22 cellular contexts compared by ENCODE assay signal in genomic region chr1:38261574-38261973, GRCh38.
"Had no signal": no experiment of that assay in that cellular context is flagged by ENCODE, and none has a peak within 500 bp of the region (broad histone marks: within the 10 kb centered on the region; RNA-seq: fewer than 3 reads in every experiment).

No MANE protein-coding gene starts in this region.

- ATAC-seq: HepG2, Panc1, PC-3 had no signal

- H3K4me2 ChIP-seq: KMS-11, SK-N-SH had no signal

- H3K9ac ChIP-seq: KMS-11, SK-N-SH had no signal

- DNase-seq: IMR-90, MV-4-11, NCI-H1048, NCI-H1105, NCI-H1417, NCI-H1436 treated with DMSO at 0.1 percent for 48 hours, NCI-H1694, NCI-H187 treated with DMSO at 0.1 percent for 48 hours, NCI-H2029 treated with DMSO at 0.1 percent for 48 hours, NCI-H2227 treated with DMSO at 0.1 percent for 48 hours, NCI-H446, NCI-H510A, NCI-H524 treated with DMSO at 0.1 percent for 48 hours, NCI-H69, NCI-H774, PC-3, SHP77, SK-N-SH had no signal

- H3K27ac ChIP-seq: KMS-11, RWPE1 had no signal

- FAIRE-seq: HepG2 had no signal

- H3K9me3 ChIP-seq: SK-N-SH had no signal
